ENCODE assay signal across 8 cellular contexts in genomic region chr20:5528719-5529256, GRCh38.
DNase-seq lines count a peak whose midpoint lies in the region; ATAC-seq and TF ChIP-seq lines count a peak whose summit lies in the region.

No MANE protein-coding gene starts in this region.

- DNase-seq in AG09309 (ENCODE audit: low read depth) = peak; percentile 57
- peak; percentile 90 to 91 for DNase-seq in NCI-H446 (lab: John Stamatoyannopoulos, UW)
- peak; percentile 61 for DNase-seq in activated CD4-positive, CD25-positive, alpha-beta regulatory T cell treated with anti-CD3 and anti-CD28 coated beads, Interleukin-2, amount 50 U/mL, for 16 hours (ENCODE audit: low read depth, low spot score)
- peak; percentile 95 for DNase-seq in cerebellar cortex (ENCODE audit: low spot score)
- DNase-seq in left kidney (ENCODE audit: low read depth, low spot score) = peak; percentile 94
- DNase-seq in stimulated activated CD4-positive, alpha-beta T cell treated with anti-CD3 and anti-CD28 coated beads, Interleukin-4, amount 100 ng/mL, for 48 hours (ENCODE audit: low read depth in 2 of 2) = peak; percentile 41 to 46

- ATAC-seq in GM18868 (IDR thresholded peaks at IDR 0.05; ENCODE audit: unreplicated experiment) = peak; percentile 74
- ATAC-seq in HG03378 (IDR thresholded peaks at IDR 0.05; ENCODE audit: unreplicated experiment) = peak; percentile 79

- peak; percentile 84 for TF ChIP-seq CTCF in AG09309 (IDR thresholded peaks at IDR 0.05; ENCODE audit: control insufficient read depth, insufficient read depth, low read depth, low read length, missing control alignments)

- no peak overlapping the region for H3K4me3 ChIP-seq in AG09309 (ENCODE audit: control insufficient read depth, low read depth, low read length)

Comparison
In these comparisons a context has a peak if more than half of its experiments do, and no peak if none do; other contexts are left out.
1. DNase-seq: peak in every context shown above with its lines; median percentile 95 in cerebellar cortex; 94 in left kidney; 90 in NCI-H446; 61 in activated CD4-positive, CD25-positive, alpha-beta regulatory T cell treated with anti-CD3 and anti-CD28 coated beads, Interleukin-2, amount 50 U/mL, for 16 hours; 57 in AG09309; 44 in stimulated activated CD4-positive, alpha-beta T cell treated with anti-CD3 and anti-CD28 coated beads, Interleukin-4, amount 100 ng/mL, for 48 hours.